In the genomic region with DNA sequence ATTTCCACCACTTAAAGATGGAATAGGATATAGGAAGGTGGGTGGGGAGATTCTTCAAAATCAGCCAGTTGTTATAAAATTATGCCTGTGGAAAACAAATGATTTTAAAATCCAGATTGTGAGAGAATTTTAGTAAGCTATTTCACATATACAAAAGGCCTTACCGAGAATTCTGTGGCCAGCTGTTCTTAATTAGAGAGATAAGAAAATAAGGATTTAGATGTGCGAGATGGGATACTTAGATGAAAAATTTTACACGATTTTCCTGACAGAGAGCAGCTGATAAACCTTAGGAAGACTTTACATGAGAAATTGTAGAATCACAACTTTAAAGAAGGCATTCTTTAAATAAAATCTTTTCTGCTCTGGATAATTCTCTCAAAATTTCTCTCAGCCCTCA, we compare ENCODE assay signal across 20 cellular contexts.
DNase-seq lines count a peak whose midpoint lies in the region; ATAC-seq and TF ChIP-seq lines count a peak whose summit lies in the region.
"Had no signal": no experiment of that assay in that cellular context is flagged by ENCODE, and none has a peak within 500 bp of the region (broad histone marks: within the 10 kb centered on the region; RNA-seq: fewer than 3 reads in every experiment).

No MANE protein-coding gene starts in this region.

- no peaks in the 10 kb centered on the region for H3K27me3 Mint-ChIP-seq in Calu3 (ENCODE audit: unreplicated experiment)

- peak overlapping the region; percentile 85 for H3K27ac Mint-ChIP-seq in Calu3 (ENCODE audit: unreplicated experiment)
- H3K27ac Mint-ChIP-seq: CD4-positive, alpha-beta T cell had no signal

- H3K4me3 ChIP-seq in adipocyte (ENCODE audit: low read length) (no peak overlapping the region), fibroblast of the aortic adventitia (ENCODE audit: low read depth, low read length) (no peak overlapping the region), transverse colon (no peak overlapping the region), uterus (no peak overlapping the region)
- H3K4me3 ChIP-seq: A549, BLaER1, Peyer's patch had no signal

- in situ Hi-C loops in transverse colon (cut with MboI; ENCODE audit: low pct_ligation_motif_present in 1 of 4, low pct_unique_long_range_greater_than_20kb in 1 of 4, low sequenced_read_pairs in 3 of 4), result no loop called here

- H3K4me1 ChIP-seq in adipocyte (ENCODE audit: control insufficient read depth, insufficient read depth, low read length), result no peaks in the 10 kb centered on the region
- peaks cover 0 to 39% (median 16%) of the 10 kb centered on the region in 4 donors for H3K4me1 ChIP-seq in transverse colon
- H3K4me1 ChIP-seq in uterus, result no peaks in the 10 kb centered on the region
- H3K4me1 ChIP-seq: BLaER1, Peyer's patch had no signal

- TF ChIP-seq POLR2A in transverse colon (IDR thresholded peaks at IDR 0.05), result no peak
- no peak for TF ChIP-seq POLR2A in uterus (IDR thresholded peaks at IDR 0.05)

- no TSS peak for BruUV-seq in Calu3 (replicated peaks; lab: Mats Ljungman, UMichigan)

- 61 to 64% methylated on average over 3 of the region's 3 CpGs for WGBS in transverse colon (ENCODE audit: low coverage in 1 of 2), 2 donors

- TF ChIP-seq CTCF in Calu3 (IDR thresholded peaks at IDR 0.05; ENCODE audit: unreplicated experiment) (no peak), fibroblast of the aortic adventitia (IDR thresholded peaks at IDR 0.05; ENCODE audit: insufficient read depth, low read length) (no peak), transverse colon (IDR thresholded peaks at IDR 0.05) (no peak), uterus (IDR thresholded peaks at IDR 0.05) (no peak)

- no peak for TF ChIP-seq EP300 in transverse colon (IDR thresholded peaks at IDR 0.05; ENCODE audit: low read depth)

- no peaks in the 10 kb centered on the region for H3K9me3 Mint-ChIP-seq in Calu3 (ENCODE audit: low read depth, unreplicated experiment)
- H3K9me3 Mint-ChIP-seq: CD4-positive, alpha-beta T cell had no signal

- CTCF ChIA-PET in Calu3 (lab: Charles Lee), result interaction anchor here (0.6 kb wide), 1 partner anchor 15 kb away, joined by 3 read pairs; no protein-coding TSS in a partner anchor

- no peak for DNase-seq in Calu3
- peak; percentile 41 for DNase-seq in adipocyte (ENCODE audit: low read depth)
- DNase-seq in fibroblast of the aortic adventitia (ENCODE audit: low read depth), result peak; percentile 36
- DNase-seq in transverse colon, result no peak
- DNase-seq in activated naive CD4-positive, alpha-beta T cell treated with Interleukin-2 at 50 U/mL for 16 hours, result no peak
- no peak for DNase-seq in uterus
- DNase-seq: CD4-positive, alpha-beta T cell; COR-L47; DND-41; KG1; NCI-H1092; NCI-H1436; NCI-H2029; NCI-H2227 treated with DMSO at 0.1 percent for 48 hours; NCI-H510A; NCI-H748 treated with DMSO at 0.1 percent for 48 hours; Peyer's patch had no signal

- H3K27ac ChIP-seq in transverse colon (peak overlapping the region; percentile 58 to 73 (median 65)), uterus (no peak overlapping the region)
- H3K27ac ChIP-seq: A549, BLaER1, Peyer's patch had no signal

- intact Hi-C loops in Calu3 (cut with micrococcal nuclease; ENCODE audit: unreplicated experiment) (loop anchor here (5.0 kb wide), 1 partner anchor 52 kb away; no protein-coding TSS in a partner anchor), transverse colon (cut with DNase I; ENCODE audit: low total_unique reads) (no loop called here), uterus (cut with DNase I; ENCODE audit: low total_unique reads) (no loop called here)

- no peaks in the 10 kb centered on the region for H3K36me3 ChIP-seq in adipocyte (ENCODE audit: control insufficient read depth, insufficient read depth, low read length, severe bottlenecking)
- no peaks in the 10 kb centered on the region for H3K36me3 ChIP-seq in transverse colon
- no peaks in the 10 kb centered on the region for H3K36me3 ChIP-seq in uterus
- H3K36me3 ChIP-seq: BLaER1, Peyer's patch had no signal

- H3K9me3 ChIP-seq in adipocyte (ENCODE audit: control insufficient read depth, low read length) (no peaks in the 10 kb centered on the region), transverse colon (no peaks in the 10 kb centered on the region), uterus (no peaks in the 10 kb centered on the region)
- H3K9me3 ChIP-seq: A549, BLaER1, Peyer's patch had no signal

- no peaks in the 10 kb centered on the region for H3K36me3 Mint-ChIP-seq in Calu3 (ENCODE audit: insufficient read depth, unreplicated experiment)

- peaks cover 34% of the 10 kb centered on the region for H3K4me1 Mint-ChIP-seq in Calu3 (ENCODE audit: low read depth, unreplicated experiment)

- no peaks in the 10 kb centered on the region for H3K27me3 ChIP-seq in adipocyte (replicated peaks; ENCODE audit: control insufficient read depth, insufficient read depth, low read length)
- H3K27me3 ChIP-seq in transverse colon, result no peaks in the 10 kb centered on the region
- no peaks in the 10 kb centered on the region for H3K27me3 ChIP-seq in uterus
- H3K27me3 ChIP-seq: BLaER1, Peyer's patch had no signal

- no peak overlapping the region for H3K4me3 Mint-ChIP-seq in Calu3 (ENCODE audit: low read depth, unreplicated experiment)
- H3K4me3 Mint-ChIP-seq: CD4-positive, alpha-beta T cell had no signal

- H3K9ac ChIP-seq in adipocyte (ENCODE audit: low read length), result no peak overlapping the region
- H3K9ac ChIP-seq: BLaER1 had no signal

- ATAC-seq in GM19455 (IDR thresholded peaks at IDR 0.05; ENCODE audit: unreplicated experiment), result no peak
- ATAC-seq: A549 had no signal

Comparison
In these comparisons a context has a peak if more than half of its experiments do, and no peak if none do; other contexts are left out.
1. DNase-seq: peak in adipocyte (single experiment) and fibroblast of the aortic adventitia (single experiment); none in Calu3 (single experiment), transverse colon (single experiment), activated naive CD4-positive, alpha-beta T cell treated with Interleukin-2 at 50 U/mL for 16 hours (single experiment) and uterus (0 of 2).
2. H3K27ac ChIP-seq: peak in transverse colon (4 of 4); none in uterus (0 of 2).